In the genomic region with DNA sequence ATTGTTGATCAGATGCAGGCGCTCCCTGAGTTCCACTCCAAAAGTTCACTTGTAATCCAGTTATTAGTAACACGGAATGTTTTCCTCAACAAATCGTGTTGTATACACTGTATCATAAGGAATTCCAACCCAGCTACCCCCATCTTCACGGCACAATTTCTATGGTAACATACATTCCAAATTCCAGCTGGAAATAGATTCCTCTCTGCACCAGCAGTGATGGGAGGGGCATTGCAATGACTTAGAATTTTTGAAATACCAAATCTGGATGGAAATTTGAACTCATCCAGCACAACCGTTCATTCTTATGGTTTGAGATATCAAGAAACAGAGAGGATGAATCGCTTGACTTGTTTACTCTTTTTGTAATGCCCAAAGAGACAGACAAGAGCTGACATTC, we compare ENCODE assay signal across 29 cellular contexts. TPM values are rescaled to one million over a fixed set of nuclear protein-coding genes. Genes with fewer than 3 reads are reported as not detected.
A peak's percentile ranks its signal among the peaks of the same experiment; 100 is the strongest.
DNase-seq lines count a peak whose midpoint lies in the region; ATAC-seq and TF ChIP-seq lines count a peak whose summit lies in the region.
"Had no signal": no experiment of that assay in that cellular context is flagged by ENCODE, and none has a peak within 500 bp of the region (broad histone marks: within the 10 kb centered on the region; RNA-seq: fewer than 3 reads in every experiment).

No MANE protein-coding gene starts in this region.

- H3K36me3 ChIP-seq in adipocyte (ENCODE audit: control insufficient read depth, insufficient read depth, low read length, severe bottlenecking) (peaks cover 72% of the 10 kb centered on the region), sigmoid colon (peaks cover 4 to 72% (median 24%) of the 10 kb centered on the region in 4 donors), upper lobe of left lung (peaks cover 13 to 64% (median 35%) of the 10 kb centered on the region in 4 donors)
- H3K36me3 ChIP-seq: BE2C had no signal

- ATAC-seq in GM21515 (IDR thresholded peaks at IDR 0.05; ENCODE audit: unreplicated experiment) (no peak), upper lobe of left lung (ENCODE audit: low FRiP score in 2 of 2) (no peak)
- ATAC-seq: activated CD8-positive, alpha-beta memory T cell treated with anti-CD3 and anti-CD28 coated beads, Interleukin-2, amount 10 ng/mL, durations not matched to agents 7 days and 5 days; activated T-cell treated with anti-CD3 and anti-CD28 coated beads, Interleukin-2, amount 50 U/mL, for 72 hours; gastrocnemius medialis; natural killer cell treated with Interleukin-12 subunit alpha and Interleukin-12 subunit beta and Interleukin-15 and Interleukin-18, amount 100 ng/mL, for 72 hours; sciatic nerve had no signal

- no peak overlapping the region for H3K9ac ChIP-seq in adipocyte (ENCODE audit: low read length)

- TF ChIP-seq EP300 in sigmoid colon (IDR thresholded peaks at IDR 0.05) (no peak), upper lobe of left lung (IDR thresholded peaks at IDR 0.05) (no peak)

- H3K27me3 ChIP-seq in adipocyte (replicated peaks; ENCODE audit: control insufficient read depth, insufficient read depth, low read length) = no peaks in the 10 kb centered on the region
- H3K27me3 ChIP-seq in sigmoid colon = no peaks in the 10 kb centered on the region
- no peaks in the 10 kb centered on the region for H3K27me3 ChIP-seq in upper lobe of left lung
- H3K27me3 ChIP-seq: ascending aorta, BE2C, gastrocnemius medialis had no signal

- 79 to 89% methylated on average over 6 of the region's 6 CpGs for WGBS in sigmoid colon, 2 donors
- WGBS in upper lobe of left lung, 2 donors = 84 to 89% methylated on average over 6 of the region's 6 CpGs

- H3K4me3 ChIP-seq in adipocyte (ENCODE audit: low read length) (no peak overlapping the region), fibroblast of the aortic adventitia (ENCODE audit: low read depth, low read length) (no peak overlapping the region), sigmoid colon (no peak overlapping the region), upper lobe of left lung (no peak overlapping the region)
- H3K4me3 ChIP-seq: ascending aorta, gastrocnemius medialis, left ventricle myocardium inferior, SK-N-MC had no signal

- H3K4me1 ChIP-seq in adipocyte (ENCODE audit: control insufficient read depth, insufficient read depth, low read length) (no peaks in the 10 kb centered on the region), sigmoid colon (no peaks in the 10 kb centered on the region), upper lobe of left lung (peaks cover 0 to 7% (median 1%) of the 10 kb centered on the region in 4 donors)
- H3K4me1 ChIP-seq: ascending aorta, BE2C, gastrocnemius medialis, left ventricle myocardium inferior had no signal

- TF ChIP-seq CTCF in fibroblast of the aortic adventitia (IDR thresholded peaks at IDR 0.05; ENCODE audit: insufficient read depth, low read length) = no peak
- TF ChIP-seq CTCF in sigmoid colon (IDR thresholded peaks at IDR 0.05) = no peak
- TF ChIP-seq CTCF in upper lobe of left lung (IDR thresholded peaks at IDR 0.05) = no peak

- no peak for TF ChIP-seq POLR2A in sigmoid colon (IDR thresholded peaks at IDR 0.05)
- TF ChIP-seq POLR2A in upper lobe of left lung (IDR thresholded peaks at IDR 0.05) = no peak

- H3K27ac ChIP-seq in sigmoid colon (peak overlapping the region; percentile 27 to 40 (median 31)), upper lobe of left lung (no peak overlapping the region)
- H3K27ac ChIP-seq: ascending aorta, gastrocnemius medialis, left ventricle myocardium inferior, RWPE1, SK-N-MC had no signal

- intact Hi-C loops in sigmoid colon (cut with DNase I) = no loop called here

- H3K9me3 ChIP-seq in adipocyte (ENCODE audit: control insufficient read depth, low read length) = no peaks in the 10 kb centered on the region
- no peaks in the 10 kb centered on the region for H3K9me3 ChIP-seq in sigmoid colon
- H3K9me3 ChIP-seq in upper lobe of left lung = no peaks in the 10 kb centered on the region
- H3K9me3 ChIP-seq: ascending aorta, BE2C, gastrocnemius medialis, left ventricle myocardium inferior had no signal

- DNase-seq in GM03348 (ENCODE audit: low spot score) = peak; percentile 39
- DNase-seq in adipocyte (ENCODE audit: low read depth) = peak; percentile 76
- peak; percentile 35 for DNase-seq in fibroblast of the aortic adventitia (ENCODE audit: low read depth)
- no peak for DNase-seq in sigmoid colon
- DNase-seq in upper lobe of left lung = no peak
- DNase-seq in activated CD4-positive, alpha-beta T cell treated with anti-CD3 and anti-CD28 coated beads for 4 hours = no peak
- DNase-seq: activated CD4-positive, alpha-beta T cell treated with anti-CD3 and anti-CD28 coated beads, Interleukin-2, amount 10 ng/mL, durations not matched to agents 7 days and 5 days; activated CD8-positive, alpha-beta memory T cell treated with anti-CD3 and anti-CD28 coated beads, Interleukin-2, amount 10 ng/mL, durations not matched to agents 7 days and 5 days; activated naive CD4-positive, alpha-beta T cell treated with anti-CD3 and anti-CD28 coated beads, Interleukin-2, amount 50 U/mL, for 16 hours; activated T-cell treated with anti-CD3 and anti-CD28 coated beads, Interleukin-2, amount 50 U/mL, for 72 hours; BE2C; cerebellar nuclear complex; DMS53; effector CD4-positive, alpha-beta T cell; gastrocnemius medialis; hypothalamus; left ventricle myocardium inferior; midbrain; NCI-H1048; NCI-H187 treated with DMSO at 0.1 percent for 48 hours; NCI-H226; NCI-H82; stimulated activated CD4-positive, alpha-beta T cell treated with anti-CD3 and anti-CD28 coated beads, Interleukin-15, amount 100 ng/mL, for 24 hours had no signal

RNA-seq across cellular contexts. Expression of gene RHEB, which starts 38.9 kb away (rescaled TPM):
- total RNA-seq in fibroblast of the aortic adventitia (ENCODE audit: low replicate concordance) = 98.8 and 173 TPM in 2 replicates
- total RNA-seq in sigmoid colon = 100 to 1,000 TPM; 121 to 162 (median 136) TPM
- polyA plus RNA-seq in sigmoid colon = 100 to 1,000 TPM in 1 of 3 donors, 10 to 100 TPM in 2; 48.3 to 110 (median 91.3) TPM
- 100 to 1,000 TPM in 2 of 6 donors, 10 to 100 TPM in 4; 63.0 to 105 (median 93.4) TPM for total RNA-seq in upper lobe of left lung

Comparison
In these comparisons a context has a peak if more than half of its experiments do, and no peak if none do; other contexts are left out.
1. DNase-seq: peak in GM03348 (single experiment), adipocyte (single experiment) and fibroblast of the aortic adventitia (single experiment); none in sigmoid colon (single experiment), upper lobe of left lung (0 of 2) and activated CD4-positive, alpha-beta T cell treated with anti-CD3 and anti-CD28 coated beads for 4 hours (0 of 2).
2. H3K27ac ChIP-seq: peak in sigmoid colon (4 of 4); none in upper lobe of left lung (0 of 4).